ENCODE assay signal across 8 cellular contexts in genomic region chr7:56063500-56063881, GRCh38. TPM values are rescaled to one million over a fixed set of nuclear protein-coding genes. Genes with fewer than 3 reads are reported as not detected.
DNase-seq lines count a peak whose midpoint lies in the region; ATAC-seq and TF ChIP-seq lines count a peak whose summit lies in the region.

No MANE protein-coding gene starts in this region.

- H3K9me3 ChIP-seq in Karpas-422 (ENCODE audit: low read length): no peaks in the 10 kb centered on the region
- H3K9me3 ChIP-seq in neural progenitor cell (ENCODE audit: low read depth): no peaks in the 10 kb centered on the region

- peaks cover 21% of the 10 kb centered on the region for H3K36me3 Mint-ChIP-seq in neural progenitor cell

- H3K4me3 ChIP-seq in Karpas-422 (ENCODE audit: low read length): peak overlapping the region; percentile 84; the same call in 1 of the 2 replicates
- peak overlapping the region; percentile 78 for H3K4me3 ChIP-seq in neural progenitor cell

- H3K36me3 ChIP-seq in Karpas-422 (ENCODE audit: insufficient read depth, low read length): peaks cover 45% of the 10 kb centered on the region; the same call in 1 of the 2 replicates
- H3K36me3 ChIP-seq in neural progenitor cell: peaks cover 32% of the 10 kb centered on the region

- H3K4me2 ChIP-seq in Karpas-422 (ENCODE audit: low read depth, low read length, poor library complexity, severe bottlenecking) (peak overlapping the region; percentile 89), neural progenitor cell (peak overlapping the region; percentile 77)

- H4K20me1 ChIP-seq in Karpas-422 (ENCODE audit: insufficient read depth, low read depth, low read length) (no peaks in the 10 kb centered on the region), neural progenitor cell (ENCODE audit: low read depth) (peaks cover 19% of the 10 kb centered on the region)

- ATAC-seq in HG03095 (IDR thresholded peaks at IDR 0.05; ENCODE audit: unreplicated experiment) (no peak), HG02885 (IDR thresholded peaks at IDR 0.05; ENCODE audit: poor library complexity, unreplicated experiment) (no peak), GM18909 (IDR thresholded peaks at IDR 0.05; ENCODE audit: poor library complexity, unreplicated experiment) (no peak)

- no peak overlapping the region for H3K27ac Mint-ChIP-seq in neural progenitor cell

- H3K4me1 ChIP-seq in Karpas-422 (ENCODE audit: low read length) (peaks cover 59% of the 10 kb centered on the region), neural progenitor cell (no peaks in the 10 kb centered on the region)

- peak overlapping the region; percentile 93 for H3K4me3 Mint-ChIP-seq in neural progenitor cell

- H3K9me2 ChIP-seq in Karpas-422 (replicated peaks; ENCODE audit: insufficient read depth, low read length): no peaks in the 10 kb centered on the region

- H2AFZ ChIP-seq in Karpas-422 (ENCODE audit: low read length) (no peak overlapping the region), neural progenitor cell (replicated peaks) (no peak overlapping the region)

- no peaks in the 10 kb centered on the region for H3K27me3 Mint-ChIP-seq in neural progenitor cell (ENCODE audit: insufficient read depth, low read depth)

- H3K9ac ChIP-seq in Karpas-422 (ENCODE audit: low read length) (peak overlapping the region; percentile 92), neural progenitor cell (no peak overlapping the region)

- H3K79me2 ChIP-seq in Karpas-422 (ENCODE audit: low read length): peaks cover 42% of the 10 kb centered on the region
- H3K79me2 ChIP-seq in neural progenitor cell (ENCODE audit: low read depth): peaks cover 39% of the 10 kb centered on the region

- H3K9me3 Mint-ChIP-seq in neural progenitor cell: no peaks in the 10 kb centered on the region

- H3K27ac ChIP-seq in C4-2B (peak overlapping the region; percentile 100), Karpas-422 (ENCODE audit: low read length) (peak overlapping the region; percentile 73), cingulate gyrus (ENCODE audit: low read depth, low read length) (peak overlapping the region; percentile 81), neural progenitor cell (peak overlapping the region; percentile 7)

- no peak for DNase-seq in Karpas-422
- no peak for DNase-seq in neural progenitor cell (ENCODE audit: low spot score)
- DNase-seq in SIG-M5 treated with dmso at 0.1 percent for 504 hours (lab: John Stamatoyannopoulos, UW; ENCODE audit: unreplicated experiment): no peak

- H3K27me3 ChIP-seq in Karpas-422 (ENCODE audit: low read length) (no peaks in the 10 kb centered on the region), neural progenitor cell (no peaks in the 10 kb centered on the region)

- peaks cover 4% of the 10 kb centered on the region for H3K4me1 Mint-ChIP-seq in neural progenitor cell

- no peak for TF ChIP-seq CTCF in C4-2B (conservative IDR thresholded peaks at IDR 0.05)
- TF ChIP-seq CTCF in neural progenitor cell (IDR thresholded peaks at IDR 0.05): no peak

- peaks cover 57% of the 10 kb centered on the region for H3F3A ChIP-seq in neural progenitor cell (ENCODE audit: low read depth)

RNA-seq across cellular contexts. Expression of gene SUMF2, which starts 0.6 kb away (rescaled TPM):
- 109 and 146 TPM in 2 replicates for total RNA-seq in Karpas-422 (2014; rRNA removed; shearing (Covaris generic); ENCODE audit: low replicate concordance)
- total RNA-seq in neural progenitor cell (ENCODE audit: low replicate concordance): 76.1 and 109 TPM in 2 replicates

RNA-seq across cellular contexts. Expression of gene CCT6A, which starts 11.9 kb away (rescaled TPM):
- total RNA-seq in Karpas-422 (2014; rRNA removed; shearing (Covaris generic); ENCODE audit: low replicate concordance): 149 and 174 TPM in 2 replicates
- total RNA-seq in neural progenitor cell (ENCODE audit: low replicate concordance): 255 and 349 TPM in 2 replicates

RNA-seq across cellular contexts. Expression of gene PSPH, which starts 12.2 kb away (rescaled TPM):
- 121 and 200 TPM in 2 replicates for total RNA-seq in Karpas-422 (2014; rRNA removed; shearing (Covaris generic); ENCODE audit: low replicate concordance)
- 54.9 and 72.2 TPM in 2 replicates for total RNA-seq in neural progenitor cell (ENCODE audit: low replicate concordance)

RNA-seq across cellular contexts. Expression of gene PHKG1, which starts 29.3 kb away (rescaled TPM):
- 0.22 and 2.8 TPM in 2 replicates for total RNA-seq in Karpas-422 (2014; rRNA removed; shearing (Covaris generic); ENCODE audit: low replicate concordance)
- not detected in 2 replicates for total RNA-seq in neural progenitor cell (ENCODE audit: low replicate concordance)

RNA-seq across cellular contexts. Expression of gene CHCHD2, which starts 42.8 kb away (rescaled TPM):
- total RNA-seq in Karpas-422 (2014; rRNA removed; shearing (Covaris generic); ENCODE audit: low replicate concordance): 405 and 471 TPM in 2 replicates
- total RNA-seq in neural progenitor cell (ENCODE audit: low replicate concordance): 64.1 and 70.5 TPM in 2 replicates

Comparison
In these comparisons a context has a peak if more than half of its experiments do, and no peak if none do; other contexts are left out.
1. H3K27ac ChIP-seq: peak in every context shown above with its lines; median percentile 100 in C4-2B; 81 in cingulate gyrus; 73 in Karpas-422; 7 in neural progenitor cell.